In genomic region chr6:31971993-31972708, GRCh38 we compare ENCODE assay signal across 1 cellular context.
TF ChIP-seq lines count a peak whose summit lies in the region.

DXO (minus strand) TSS chr6:31972138; CDS start chr6:31971675, 463 bp downstream.

TF ChIP-seq in WTC11, 78 proteins besides CTCF, POLR2A, EP300 and RAD21 (continued from another document):
- peak; percentile 88 for TF ChIP-seq MAX (CRISPR knock-in tag; IDR thresholded peaks at IDR 0.05)
- peak; percentile 89; the same call in 1 of the 2 replicates for TF ChIP-seq CREB1 (CRISPR knock-in tag; IDR thresholded peaks at IDR 0.05)
- 0 out of 2 replicates have a peak, but pooled peaks have one; percentile 24 for TF ChIP-seq ERG (CRISPR knock-in tag; IDR thresholded peaks at IDR 0.05)
- TF ChIP-seq OVOL2 (CRISPR knock-in tag; IDR thresholded peaks at IDR 0.05; ENCODE audit: borderline replicate concordance), result no peak
- no peak for TF ChIP-seq ZNF425 (CRISPR knock-in tag; conservative IDR thresholded peaks at IDR 0.05)
- no peak for TF ChIP-seq AR (CRISPR knock-in tag; IDR thresholded peaks at IDR 0.05)
- no peak for TF ChIP-seq ATF6 (CRISPR knock-in tag; IDR thresholded peaks at IDR 0.05)
- TF ChIP-seq ZNF219 (CRISPR knock-in tag; IDR thresholded peaks at IDR 0.05; ENCODE audit: borderline replicate concordance), result 0 out of 2 replicates have a peak, but pooled peaks have one; percentile 39
- peak; percentile 96 for TF ChIP-seq GABPB1 (CRISPR knock-in tag; IDR thresholded peaks at IDR 0.05)
- TF ChIP-seq GTF2I (CRISPR knock-in tag; conservative IDR thresholded peaks at IDR 0.05), result no peak
- TF ChIP-seq NR2C2 (CRISPR knock-in tag; IDR thresholded peaks at IDR 0.05), result no peak
- TF ChIP-seq ATF2 (CRISPR knock-in tag; IDR thresholded peaks at IDR 0.05; ENCODE audit: borderline replicate concordance, low read depth), result no peak
- no peak for TF ChIP-seq ZNF263 (CRISPR knock-in tag; IDR thresholded peaks at IDR 0.05; ENCODE audit: low read depth)
- peak; percentile 63; the same call in 1 of the 2 replicates for TF ChIP-seq JUN (CRISPR knock-in tag; IDR thresholded peaks at IDR 0.05)
- no peak for TF ChIP-seq ELF4 (CRISPR knock-in tag; IDR thresholded peaks at IDR 0.05; ENCODE audit: low read depth)
- TF ChIP-seq SOX15 (CRISPR knock-in tag; IDR thresholded peaks at IDR 0.05), result no peak
- TF ChIP-seq ZBTB21 (CRISPR knock-in tag; IDR thresholded peaks at IDR 0.05; ENCODE audit: borderline replicate concordance), result peak; percentile 100
- no peak for TF ChIP-seq EMX1 (CRISPR knock-in tag; IDR thresholded peaks at IDR 0.05)
- 0 out of 2 replicates have a peak, but pooled peaks have one; percentile 38 for TF ChIP-seq SMAD3 (CRISPR knock-in tag; IDR thresholded peaks at IDR 0.05; ENCODE audit: borderline replicate concordance)
- TF ChIP-seq USF1 (CRISPR knock-in tag; IDR thresholded peaks at IDR 0.05), result peak; percentile 56
- TF ChIP-seq AFF4 (CRISPR knock-in tag; IDR thresholded peaks at IDR 0.05; ENCODE audit: borderline replicate concordance), result no peak
- no peak for TF ChIP-seq HMGA2 (CRISPR knock-in tag; IDR thresholded peaks at IDR 0.05)
- TF ChIP-seq PREB (CRISPR knock-in tag; IDR thresholded peaks at IDR 0.05; ENCODE audit: borderline replicate concordance), result no peak
- peak; percentile 53; the same call in 1 of the 2 replicates for TF ChIP-seq ETV6 (CRISPR knock-in tag; IDR thresholded peaks at IDR 0.05)
- TF ChIP-seq ZNF121 (CRISPR knock-in tag; IDR thresholded peaks at IDR 0.05), result no peak
- TF ChIP-seq IRF1 (CRISPR knock-in tag; IDR thresholded peaks at IDR 0.05), result no peak
- TF ChIP-seq ZNF317 (CRISPR knock-in tag; IDR thresholded peaks at IDR 0.05; ENCODE audit: borderline replicate concordance, low read depth), result no peak
- TF ChIP-seq KAT7 (CRISPR knock-in tag; IDR thresholded peaks at IDR 0.05; ENCODE audit: borderline replicate concordance), result no peak
- TF ChIP-seq ZNF232 (CRISPR knock-in tag; IDR thresholded peaks at IDR 0.05), result no peak; the same call in 1 of the 2 replicates
